ENCODE assay signal across 8 cellular contexts in genomic region chr1:89125571-89126233, GRCh38. TPM values are rescaled to one million over a fixed set of nuclear protein-coding genes. Genes with fewer than 3 reads are reported as not detected.
DNase-seq lines count a peak whose midpoint lies in the region; ATAC-seq and TF ChIP-seq lines count a peak whose summit lies in the region.

TSS of gene GBP2 (minus strand) at chr1:89126114. CDS start at chr1:89121966, 4,148 bp downstream.

- H3K9me3 ChIP-seq in SK-N-SH (no peaks in the 10 kb centered on the region), lower lobe of right lung (no peaks in the 10 kb centered on the region), tibial artery (no peaks in the 10 kb centered on the region)

- H3K27me3 ChIP-seq in SK-N-SH (ENCODE audit: insufficient read depth), result no peaks in the 10 kb centered on the region
- no peaks in the 10 kb centered on the region for H3K27me3 ChIP-seq in lower lobe of right lung (ENCODE audit: low read depth)
- H3K27me3 ChIP-seq in tibial artery, result no peaks in the 10 kb centered on the region

- intact Hi-C loops in lower lobe of right lung (cut with DNase I), result no loop called here
- intact Hi-C loops in tibial artery (cut with DNase I; ENCODE audit: low total_unique reads), result no loop called here

- peak within 1 kb of the TSS; percentile 78 for H3K4me2 ChIP-seq in SK-N-SH

- H3K4me3 Mint-ChIP-seq in chondrocyte (ENCODE audit: unreplicated experiment), result peak within 1 kb of the TSS; percentile 50

- peaks cover 2% of the 10 kb centered on the region for H3K9me3 Mint-ChIP-seq in chondrocyte (ENCODE audit: low read depth)

- peak within 1 kb of the TSS; percentile 35; the same call in 1 of the 2 replicates for H3K9ac ChIP-seq in SK-N-SH

- H3K4me3 ChIP-seq in SK-N-SH (ENCODE audit: low read depth in 2 of 2, low read length in 1 of 2), result peak within 1 kb of the TSS; percentile 32 to 62
- peak within 1 kb of the TSS; percentile 63 for H3K4me3 ChIP-seq in lower lobe of right lung
- H3K4me3 ChIP-seq in tibial artery, result peak within 1 kb of the TSS; percentile 58 to 66

- peaks cover 5% of the 10 kb centered on the region for H3F3A ChIP-seq in SK-N-SH (replicated peaks; ENCODE audit: insufficient read depth)

- peaks cover 7% of the 10 kb centered on the region for H3K4me1 Mint-ChIP-seq in chondrocyte (ENCODE audit: low read depth)

- H2AFZ ChIP-seq in SK-N-SH (ENCODE audit: low read depth), result peak within 1 kb of the TSS; percentile 74

- no peaks in the 10 kb centered on the region for H3K36me3 Mint-ChIP-seq in chondrocyte (ENCODE audit: low read depth)

- CTCF ChIA-PET in SK-N-SH (lab: Yijun Ruan, JAX), result no interaction called here

- H3K9me2 ChIP-seq in SK-N-SH, result no peaks in the 10 kb centered on the region

- WGBS in SK-N-SH (ENCODE audit: low lambda C conversion rate), result 20% methylated on average over 6 of the region's 7 CpGs

- TF ChIP-seq CTCF in SK-N-SH (IDR thresholded peaks at IDR 0.05), result no peak
- no peak for TF ChIP-seq CTCF in chondrocyte (IDR thresholded peaks at IDR 0.05)
- no peak for TF ChIP-seq CTCF in lower lobe of right lung (IDR thresholded peaks at IDR 0.05)
- TF ChIP-seq CTCF in tibial artery (IDR thresholded peaks at IDR 0.05), result no peak

- peak within 1 kb of the TSS; percentile 58 to 60 for H3K27ac ChIP-seq in SK-N-SH (ENCODE audit: low read depth in 2 of 2, low read length in 1 of 2)
- H3K27ac ChIP-seq in lower lobe of right lung, result peak within 1 kb of the TSS; percentile 80
- H3K27ac ChIP-seq in tibial artery, result peak within 1 kb of the TSS; percentile 74 to 83

- TF ChIP-seq RAD21 in SK-N-SH (IDR thresholded peaks at IDR 0.05; ENCODE audit: low read length), result no peak

- POLR2A ChIA-PET in SK-N-SH (lab: Yijun Ruan, JAX), result no interaction called here

- peaks cover 8% of the 10 kb centered on the region for H3K27me3 Mint-ChIP-seq in chondrocyte (ENCODE audit: low read depth)

- peak; percentile 65 for DNase-seq in Ammon's horn (ENCODE audit: low spot score)
- no peak for DNase-seq in SK-N-SH
- no peak for DNase-seq in chondrocyte (ENCODE audit: low spot score)
- no peak for DNase-seq in lower lobe of right lung
- peak in 1 of 2 donors; percentile 64 for DNase-seq in tibial artery
- no peak for DNase-seq in NCI-H187 (lab: John Stamatoyannopoulos, UW)

- no peaks in the 10 kb centered on the region for H4K20me1 ChIP-seq in SK-N-SH (ENCODE audit: insufficient read depth)

- no peaks in the 10 kb centered on the region for H3K79me2 ChIP-seq in SK-N-SH (ENCODE audit: insufficient read depth)

- peak; percentile 75 for ATAC-seq in GM18909 (IDR thresholded peaks at IDR 0.05; ENCODE audit: poor library complexity, unreplicated experiment)
- ATAC-seq in HG03108 (IDR thresholded peaks at IDR 0.05; ENCODE audit: unreplicated experiment), result peak; percentile 80
- ATAC-seq in lower lobe of right lung, result peak; percentile 87 to 92

- peaks cover 7 to 23% of the 10 kb centered on the region in 2 experiments; a peak in 3 of 4 replicates for H3K4me1 ChIP-seq in SK-N-SH (ENCODE audit: control insufficient read depth in 1 of 2, insufficient read depth in 2 of 2, low read depth in 1 of 2, low read length in 1 of 2)
- peaks cover 53% of the 10 kb centered on the region for H3K4me1 ChIP-seq in lower lobe of right lung
- peaks cover 0 to 64% (median 23%) of the 10 kb centered on the region in 4 donors for H3K4me1 ChIP-seq in tibial artery

- H3K36me3 ChIP-seq in SK-N-SH (replicated peaks in 1 of 2; ENCODE audit: control insufficient read depth in 1 of 2, insufficient read depth in 2 of 2, low read length in 1 of 2) (no peaks in the 10 kb centered on the region), lower lobe of right lung (peaks cover 11% of the 10 kb centered on the region), tibial artery (peaks cover 11 to 12% (median 11%) of the 10 kb centered on the region in 3 donors)

- peak within 1 kb of the TSS; percentile 68 for H3K27ac Mint-ChIP-seq in chondrocyte (ENCODE audit: unreplicated experiment)

- peak in 1 of 2 experiments; percentile 41; a peak in 1 of 4 replicates for TF ChIP-seq EP300 in SK-N-SH (IDR thresholded peaks at IDR 0.05; ENCODE audit: borderline replicate concordance in 1 of 2, low read depth in 1 of 2, low read length in 1 of 2)

TF ChIP-seq in SK-N-SH, 30 proteins besides CTCF, POLR2A, EP300 and RAD21 (continues in another document):
- TF ChIP-seq REST (IDR thresholded peaks at IDR 0.05; ENCODE audit: low read depth, low read length) (no peak), ELF1 (IDR thresholded peaks at IDR 0.05) (no peak), SIN3A (IDR thresholded peaks at IDR 0.05; ENCODE audit: borderline replicate concordance, low read depth, low read length) (no peak), FOXJ3 (CRISPR knock-in tag; IDR thresholded peaks at IDR 0.05) (no peak), SMC3 (IDR thresholded peaks at IDR 0.05; ENCODE audit: low read depth, low read length) (no peak), MXI1 (IDR thresholded peaks at IDR 0.05; ENCODE audit: low read depth, low read length) (no peak), POLR2AphosphoS5 (IDR thresholded peaks at IDR 0.05; ENCODE audit: low read depth, low read length) (no peak; the same call in 1 of the 2 replicates), TEAD4 (IDR thresholded peaks at IDR 0.05; ENCODE audit: borderline replicate concordance, insufficient read depth) (no peak), MAX (IDR thresholded peaks at IDR 0.05; ENCODE audit: low read depth) (no peak), TCF12 (IDR thresholded peaks at IDR 0.05) (peak; percentile 72), TAF1 (IDR thresholded peaks at IDR 0.05; ENCODE audit: borderline replicate concordance, low read depth, low read length) (no peak), FOSL2 (IDR thresholded peaks at IDR 0.05; ENCODE audit: borderline replicate concordance, low read depth) (peak; percentile 79), GATA2 (CRISPR knock-in tag; IDR thresholded peaks at IDR 0.05) (no peak), IRF3 (IDR thresholded peaks at IDR 0.05; ENCODE audit: low read depth, low read length) (no peak), RXRA (IDR thresholded peaks at IDR 0.05; ENCODE audit: borderline replicate concordance, low read depth) (no peak), CHD2 (IDR thresholded peaks at IDR 0.05; ENCODE audit: low read length, partially characterized antibody) (no peak)
- TF ChIP-seq, protein P1, sequence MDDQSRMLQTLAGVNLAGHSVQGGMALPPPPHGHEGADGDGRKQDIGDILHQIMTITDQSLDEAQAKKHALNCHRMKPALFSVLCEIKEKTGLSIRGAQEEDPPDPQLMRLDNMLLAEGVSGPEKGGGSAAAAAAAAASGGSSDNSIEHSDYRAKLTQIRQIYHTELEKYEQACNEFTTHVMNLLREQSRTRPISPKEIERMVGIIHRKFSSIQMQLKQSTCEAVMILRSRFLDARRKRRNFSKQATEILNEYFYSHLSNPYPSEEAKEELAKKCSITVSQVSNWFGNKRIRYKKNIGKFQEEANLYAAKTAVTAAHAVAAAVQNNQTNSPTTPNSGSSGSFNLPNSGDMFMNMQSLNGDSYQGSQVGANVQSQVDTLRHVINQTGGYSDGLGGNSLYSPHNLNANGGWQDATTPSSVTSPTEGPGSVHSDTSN (IDR thresholded peaks at IDR 0.05), result peak; percentile 80
- TF ChIP-seq, protein P2, sequence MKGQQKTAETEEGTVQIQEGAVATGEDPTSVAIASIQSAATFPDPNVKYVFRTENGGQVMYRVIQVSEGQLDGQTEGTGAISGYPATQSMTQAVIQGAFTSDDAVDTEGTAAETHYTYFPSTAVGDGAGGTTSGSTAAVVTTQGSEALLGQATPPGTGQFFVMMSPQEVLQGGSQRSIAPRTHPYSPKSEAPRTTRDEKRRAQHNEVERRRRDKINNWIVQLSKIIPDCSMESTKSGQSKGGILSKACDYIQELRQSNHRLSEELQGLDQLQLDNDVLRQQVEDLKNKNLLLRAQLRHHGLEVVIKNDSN (IDR thresholded peaks at IDR 0.05; ENCODE audit: borderline replicate concordance, low read depth), result no peak

RNA-seq across cellular contexts. Expression of gene GBP2, which starts in this region (rescaled TPM):
- 8.7 and 10.2 TPM in 2 replicates for polyA plus RNA-seq in SK-N-SH (2012; rRNA removed)
- polyA plus RNA-seq in SK-N-SH (2012; cell fraction: cytosol; rRNA removed), result 9.4 and 10.3 TPM in 2 replicates
- polyA plus RNA-seq in SK-N-SH (2012; cell fraction: nucleus; rRNA removed), result 5.8 and 10.3 TPM in 2 replicates
- total RNA-seq in chondrocyte, result 0.42 to 0.56 TPM in 2 of 3 replicates, not detected in the other
- total RNA-seq in lower lobe of right lung, result 48.8 TPM

Comparison
In these comparisons a context has a peak if more than half of its experiments do, and no peak if none do; other contexts are left out.
1. RNA of gene GBP2 (total RNA-seq): 48.8 TPM in lower lobe of right lung (single experiment); 0.42 to 0.56 TPM in chondrocyte; every median in the first group is over 10 times any median in the second.
2. Peak in every context shown above with its lines, with median percentiles within 50 percentile points of each other: ATAC-seq, H3K27ac ChIP-seq and H3K4me3 ChIP-seq.